Comparison of ENCODE assay signal across 21 cellular contexts in the genomic region with DNA sequence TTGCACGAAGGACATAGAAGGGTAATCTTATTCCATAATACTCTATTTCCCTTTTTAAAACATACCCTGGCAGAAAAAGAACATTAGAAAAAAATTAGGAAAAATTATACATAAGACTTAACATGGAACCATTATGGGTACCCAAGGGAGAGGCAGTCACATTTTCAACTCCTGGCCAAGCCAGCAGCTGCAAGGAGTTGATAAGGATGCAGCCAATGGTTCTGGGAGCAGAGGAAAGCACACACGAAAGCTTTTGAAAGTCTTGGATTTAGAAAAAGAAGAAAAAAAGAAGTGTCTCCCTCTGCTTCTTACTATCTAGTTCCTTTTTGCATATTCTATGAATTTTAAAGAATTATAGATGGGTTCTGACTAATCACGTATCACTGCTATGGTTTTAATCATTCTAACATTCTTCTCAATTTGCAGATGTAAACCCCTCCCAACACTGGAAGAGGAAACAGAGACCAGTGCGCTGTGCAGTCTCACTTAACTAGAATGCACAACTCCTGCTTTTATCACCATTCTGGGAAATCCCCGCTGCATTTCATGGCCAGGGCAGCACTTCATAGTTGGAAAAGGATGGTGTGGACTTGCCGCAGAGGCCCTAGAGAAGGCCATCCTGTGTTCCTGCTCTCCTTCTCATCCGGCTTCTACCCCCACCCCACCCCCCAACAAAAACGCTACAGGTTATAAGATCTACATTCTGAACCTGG. TPM values are rescaled to one million over a fixed set of nuclear protein-coding genes. Genes with fewer than 3 reads are reported as not detected.
DNase-seq lines count a peak whose midpoint lies in the region; ATAC-seq, FAIRE-seq and TF ChIP-seq lines count a peak whose summit lies in the region.
"Had no signal": no experiment of that assay in that cellular context is flagged by ENCODE, and none has a peak within 500 bp of the region (broad histone marks: within the 10 kb centered on the region; RNA-seq: fewer than 3 reads in every experiment).

No MANE protein-coding gene starts in this region.

- H3K9ac ChIP-seq in K562 (ENCODE audit: insufficient read depth in 1 of 2, low read depth in 2 of 2, low read length in 2 of 2) (peak overlapping the region; percentile 20 to 34; a peak in 3 of 4 replicates), mesenchymal stem cell (ENCODE audit: low read length) (peak overlapping the region; percentile 31)

- POLR2A ChIA-PET in K562 (lab: Yijun Ruan, JAX), result interaction anchor here (0.6 to 1.3 kb wide), 10 partner anchors 9 to 483 kb away, joined by 3 to 5 read pairs (median 3); partner anchors contain the start of gene IGSF3

- no peak overlapping the region for H2BK12ac ChIP-seq in mesenchymal stem cell (ENCODE audit: low read length in 2 of 2)

- ATAC-seq in K562, result peak; percentile 31
- ATAC-seq in aorta (ENCODE audit: low FRiP score), result no peak
- ATAC-seq: CD8-positive, alpha-beta T cell; naive thymus-derived CD4-positive, alpha-beta T cell; pancreas; SK-N-SH treated with all-trans-retinoic acid at 6 μM for 48 hours had no signal

- no peak overlapping the region for H2BK15ac ChIP-seq in mesenchymal stem cell (ENCODE audit: low read depth, poor library complexity, severe bottlenecking)

- no peak overlapping the region for H2BK5ac ChIP-seq in mesenchymal stem cell (ENCODE audit: low read depth, low read length, poor library complexity, severe bottlenecking)

- no peaks in the 10 kb centered on the region for H3K27me3 ChIP-seq in K562 (ENCODE audit: control insufficient read depth in 2 of 2, insufficient read depth in 2 of 2, low read length in 2 of 2)
- no peaks in the 10 kb centered on the region for H3K27me3 ChIP-seq in mesenchymal stem cell (ENCODE audit: control insufficient read depth in 1 of 2, insufficient read depth in 1 of 2, low read length in 2 of 2)
- H3K27me3 ChIP-seq in aorta (ENCODE audit: control insufficient read depth in 1 of 2, insufficient read depth in 2 of 2, low read length in 1 of 2), result no peaks in the 10 kb centered on the region
- no peaks in the 10 kb centered on the region for H3K27me3 ChIP-seq in esophagus squamous epithelium

- H3K79me2 ChIP-seq in K562 (ENCODE audit: control insufficient read depth, insufficient read depth, low read length), result peaks cover 25% of the 10 kb centered on the region

- TF ChIP-seq CTCF in K562 (IDR thresholded peaks at IDR 0.05 in 2 of 3, conservative IDR thresholded peaks at IDR 0.05 in 1 of 3; ENCODE audit: insufficient read depth in 2 of 3, low read depth in 1 of 3, low read length in 3 of 3), result no peak
- no peak for TF ChIP-seq CTCF in esophagus squamous epithelium (IDR thresholded peaks at IDR 0.05)

- H3K4me2 ChIP-seq in K562 (ENCODE audit: insufficient read depth, low read length) (peak overlapping the region; percentile 92), mesenchymal stem cell (ENCODE audit: low read length, poor library complexity, severe bottlenecking) (no peak overlapping the region)

- peaks cover 8% of the 10 kb centered on the region for H3K79me1 ChIP-seq in mesenchymal stem cell (replicated peaks; ENCODE audit: low read length, poor library complexity, severe bottlenecking)

- H2AFZ ChIP-seq in K562 (ENCODE audit: low read depth, low read length) (peak overlapping the region; percentile 79), mesenchymal stem cell (ENCODE audit: low read depth, low read length) (no peak overlapping the region)

- H3K36me3 ChIP-seq in K562 (ENCODE audit: control insufficient read depth, insufficient read depth, low read length) (no peaks in the 10 kb centered on the region), mesenchymal stem cell (ENCODE audit: control insufficient read depth in 1 of 2, insufficient read depth in 2 of 2, low read depth in 1 of 2, low read length in 2 of 2) (peaks cover 0 to 3% of the 10 kb centered on the region in 2 experiments), aorta (ENCODE audit: control insufficient read depth in 1 of 2, insufficient read depth in 2 of 2, low read length in 1 of 2) (no peaks in the 10 kb centered on the region), esophagus squamous epithelium (peaks cover 0 to 41% (median 0%) of the 10 kb centered on the region in 3 donors)
- H3K36me3 ChIP-seq: pancreas, thoracic aorta had no signal

- DNase-seq in Daoy (ENCODE audit: low read depth) (peak; percentile 78), NCI-H226 (peak; percentile 45), K562 (ENCODE audit: extremely low read depth in 1 of 4, low spot score in 3 of 4) (peak; percentile 83 to 88 (median 85)), mesenchymal stem cell (peak; percentile 29), DMS 273 (lab: John Stamatoyannopoulos, UW; ENCODE audit: unreplicated experiment) (no peak), aorta (no peak), esophagus squamous epithelium (lab: John Stamatoyannopoulos, UW) (no peak)
- DNase-seq: activated naive CD8-positive, alpha-beta T cell treated with anti-CD3 and anti-CD28 coated beads, Interleukin-2, amount 10 ng/mL, durations not matched to agents 7 days and 5 days; CD8-positive, alpha-beta T cell; cortex of kidney; DMS79 treated with DMSO at 0.1 percent for 48 hours; naive thymus-derived CD4-positive, alpha-beta T cell; NCI-H1105 treated with DMSO at 0.1 percent for 48 hours; NCI-H2081; NCI-H446; pancreas; RPMI8226; stimulated activated naive CD4-positive, alpha-beta T cell had no signal

- peak; percentile 80 for TF ChIP-seq EP300 in K562 (IDR thresholded peaks at IDR 0.05; ENCODE audit: low read length)

- no peak overlapping the region for H3K4me3 ChIP-seq in K562
- H3K4me3 ChIP-seq in mesenchymal stem cell (ENCODE audit: insufficient read depth in 1 of 2, low read depth in 1 of 2, low read length in 2 of 2), result no peak overlapping the region
- H3K4me3 ChIP-seq in aorta (ENCODE audit: low read length in 2 of 2), result no peak overlapping the region
- H3K4me3 ChIP-seq in esophagus squamous epithelium, result no peak overlapping the region
- H3K4me3 ChIP-seq: pancreas, thoracic aorta had no signal

- no peak overlapping the region for H2AK5ac ChIP-seq in mesenchymal stem cell (ENCODE audit: low read length, severe bottlenecking)

- no TSS peak for BruUV-seq in K562 (replicated peaks; lab: Mats Ljungman, UMichigan)

- H2BK120ac ChIP-seq in mesenchymal stem cell (ENCODE audit: low read depth, low read length), result no peak overlapping the region

- in situ Hi-C loops in K562 (cut with MboI), result no loop called here

- no peak overlapping the region for H3K14ac ChIP-seq in mesenchymal stem cell (ENCODE audit: low read length in 2 of 2)

- TF ChIP-seq POLR2A in K562 (conservative IDR thresholded peaks at IDR 0.05) (no peak), esophagus squamous epithelium (IDR thresholded peaks at IDR 0.05) (no peak)

- H3K23ac ChIP-seq in mesenchymal stem cell (ENCODE audit: low read length in 2 of 2), result no peak overlapping the region

- H4K91ac ChIP-seq in mesenchymal stem cell (ENCODE audit: low read length), result no peak overlapping the region

- intact Hi-C loops in K562 (cut with micrococcal nuclease) (loop anchor here (1.0 to 10.0 kb wide), 8 partner anchors 23 to 551 kb away; partner anchors contain the start of gene TRIM45), aorta (cut with DNase I) (loop anchor here (2.0 to 10.0 kb wide), 6 partner anchors 23 to 551 kb away; partner anchors contain the start of genes ATP1A1 (in 1 of the 2), TRIM45 (in 1 of the 2) and TTF2 (in 1 of the 2)), esophagus squamous epithelium (cut with DNase I) (loop anchor here (10.0 kb wide), 1 partner anchor 151 kb away; no protein-coding TSS in a partner anchor)

- H3K9me3 ChIP-seq in K562 (replicated peaks; ENCODE audit: control insufficient read depth, insufficient read depth, low read depth, low read length) (no peaks in the 10 kb centered on the region), mesenchymal stem cell (ENCODE audit: control insufficient read depth, low read length) (no peaks in the 10 kb centered on the region), aorta (ENCODE audit: control insufficient read depth, low read length) (no peaks in the 10 kb centered on the region), esophagus squamous epithelium (no peaks in the 10 kb centered on the region)
- H3K9me3 ChIP-seq: pancreas, thoracic aorta had no signal

- H3K9me1 ChIP-seq in K562 (ENCODE audit: control insufficient read depth, insufficient read depth, low read length), result no peaks in the 10 kb centered on the region

- TF ChIP-seq RAD21 in K562 (CRISPR knock-in tag; conservative IDR thresholded peaks at IDR 0.05 in 1 of 2, IDR thresholded peaks at IDR 0.05 in 1 of 2), result no peak

- peak; percentile 91 for FAIRE-seq in K562 (lab: Jason Lieb, UNC)
- FAIRE-seq: frontal cortex, pancreas had no signal

- H3K4me1 ChIP-seq in K562 (replicated peaks in 1 of 2; ENCODE audit: control insufficient read depth in 2 of 2, insufficient read depth in 2 of 2, low read length in 2 of 2) (peaks cover 45 to 47% of the 10 kb centered on the region in 2 experiments), mesenchymal stem cell (ENCODE audit: control insufficient read depth, insufficient read depth, low read depth, low read length) (peaks cover 18% of the 10 kb centered on the region), aorta (ENCODE audit: control insufficient read depth in 1 of 2, insufficient read depth in 2 of 2, low read length in 2 of 2) (no peaks in the 10 kb centered on the region), esophagus squamous epithelium (peaks cover 14 to 32% (median 19%) of the 10 kb centered on the region in 3 donors)
- H3K4me1 ChIP-seq: pancreas had no signal

- CTCF ChIA-PET in K562 (lab: Yijun Ruan, JAX; ENCODE audit: low intra/inter-chr PET ratio), result interaction anchor here (0.8 to 2.7 kb wide), 5 partner anchors 23 to 711 kb away, joined by 3 to 8 read pairs (median 5); no protein-coding TSS in a partner anchor

- no peak overlapping the region for H4K8ac ChIP-seq in mesenchymal stem cell (ENCODE audit: low read length)

- H4K20me1 ChIP-seq in K562 (replicated peaks; ENCODE audit: control insufficient read depth, insufficient read depth, low read length), result peaks cover 13% of the 10 kb centered on the region; the same call in 1 of the 2 replicates

- WGBS in K562 (ENCODE audit: insufficient coverage, low coverage, missing lambda C conversion rate), result 4% methylated on average over 8 of the region's 8 CpGs
- 72% methylated on average over 3 of the region's 8 CpGs for WGBS in mesenchymal stem cell
- WGBS in aorta, 2 donors, result 75 to 80% methylated on average over 8 of the region's 8 CpGs
- WGBS in esophagus squamous epithelium, 2 donors, result 80 to 82% methylated on average over 8 of the region's 8 CpGs

- no peak overlapping the region for H3K4ac ChIP-seq in mesenchymal stem cell (ENCODE audit: low read depth in 1 of 2, low read length in 2 of 2)

- peak overlapping the region; percentile 39 for H3K27ac ChIP-seq in K562 (ENCODE audit: extremely low read depth, low read depth, low read length)
- no peak overlapping the region for H3K27ac ChIP-seq in mesenchymal stem cell (ENCODE audit: low read length, poor library complexity, severe bottlenecking)
- H3K27ac ChIP-seq in aorta (ENCODE audit: low read depth in 1 of 2, low read length in 2 of 2), result no peak overlapping the region
- no peak overlapping the region for H3K27ac ChIP-seq in esophagus squamous epithelium
- H3K27ac ChIP-seq: pancreas, thoracic aorta had no signal

- H3K18ac ChIP-seq in mesenchymal stem cell (ENCODE audit: low read depth in 1 of 2, low read length in 2 of 2), result no peak overlapping the region

RNA-seq across cellular contexts. Expression of gene CD58, which starts 2.7 kb away (rescaled TPM):
- total RNA-seq in Daoy (2014; rRNA removed; shearing (Covaris generic)), result 41.9 and 49.0 TPM in 2 replicates
- 43.8 and 80.5 TPM in 2 replicates for total RNA-seq in K562 (2011; cell fraction: chromatin; rRNA removed; ENCODE audit: low replicate concordance)
- total RNA-seq in K562 (2011; cell fraction: nucleolus; rRNA removed), result 32.9 and 38.5 TPM in 2 replicates
- total RNA-seq in K562 (2011; cell fraction: nucleoplasm; rRNA removed), result 55.1 and 71.8 TPM in 2 replicates
- total RNA-seq in K562 (2014; rRNA removed) (18.1 and 20.6 TPM in 2 replicates), K562 (2014; rRNA removed; fragmentation: Illumina TruSeq; extraction: Trizol) (38.9 and 44.3 TPM in 2 replicates), K562 (2015; rRNA removed; fragmentation: Illumina TruSeq; extraction: Trizol) (32.6 and 37.4 TPM in 2 replicates), K562 (2021) (22.6 and 23.1 TPM in 2 replicates), aorta (10 to 100 TPM; 28.6 to 30.7 TPM), esophagus squamous epithelium (10 to 100 TPM; 19.4 to 54.4 (median 32.5) TPM)
- polyA plus RNA-seq in K562 (2011; rRNA removed) (63.1 and 113 TPM in 2 replicates), K562 (2014; fragmentation: Illumina TruSeq; extraction: Trizol) (49.0 and 53.2 TPM in 2 replicates), K562 (2014; fragmentation: Nextera tagmentation; extraction: Ambion mirVana) (10 to 100 TPM; 24.6 to 33.0 TPM), K562 (2014; rRNA removed) (40.9 and 45.0 TPM in 2 replicates), aorta (10 to 100 TPM; 32.4 to 45.4 TPM)
- 26.9 and 29.8 TPM in 2 replicates for polyA plus RNA-seq in K562 (2011; cell fraction: cytosol; rRNA removed)
- 35.4 and 45.0 TPM in 2 replicates for polyA plus RNA-seq in K562 (2011; cell fraction: nucleus; rRNA removed)
- 27.1 and 33.9 TPM in 2 replicates for polyA plus RNA-seq in K562 (2012)
- 43.3 and 57.6 TPM in 2 replicates for polyA minus RNA-seq in K562 (2011; rRNA and poly(A)+ RNA removed)
- polyA minus RNA-seq in K562 (2011; cell fraction: cytosol; rRNA and poly(A)+ RNA removed), result 11.0 and 23.7 TPM in 2 replicates
- 27.6 and 28.0 TPM in 2 replicates for polyA minus RNA-seq in K562 (2011; cell fraction: nucleus; rRNA and poly(A)+ RNA removed)
- 10.5 TPM for polyA plus RNA-seq in mesenchymal stem cell (2013, experiment 1 of 2)
- 10.6 TPM for polyA plus RNA-seq in mesenchymal stem cell (2013, experiment 2 of 2)

Comparison
In these comparisons a context has a peak if more than half of its experiments do, and no peak if none do; other contexts are left out.
1. DNase-seq: peak in Daoy (single experiment), NCI-H226 (single experiment), K562 (4 of 4) and mesenchymal stem cell (single experiment); none in DMS 273 (single experiment), aorta (0 of 2) and esophagus squamous epithelium (single experiment).